Comparison of ENCODE assay signal across 14 cellular contexts in the genomic region with DNA sequence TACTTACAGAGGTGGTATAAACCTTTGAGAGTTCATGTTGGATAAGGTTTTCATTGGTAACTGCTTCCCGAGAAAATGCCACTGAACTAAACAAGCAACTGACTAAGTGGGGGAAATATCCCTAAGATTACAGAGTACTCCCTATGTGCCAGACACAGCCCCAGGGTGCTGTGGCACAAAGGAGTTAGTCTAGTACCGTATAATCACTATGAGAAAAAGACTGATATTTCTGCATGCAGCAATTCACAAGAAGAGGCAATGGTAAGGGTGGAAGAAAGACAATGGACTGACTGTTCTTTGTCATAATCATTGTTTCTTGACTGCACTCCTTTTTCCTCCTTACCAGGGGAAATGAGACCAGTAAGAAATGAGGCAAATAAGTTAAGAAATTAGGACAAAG.
DNase-seq lines count a peak whose midpoint lies in the region; ATAC-seq and TF ChIP-seq lines count a peak whose summit lies in the region.
"Had no signal": no experiment of that assay in that cellular context is flagged by ENCODE, and none has a peak within 500 bp of the region (broad histone marks: within the 10 kb centered on the region; RNA-seq: fewer than 3 reads in every experiment).

No MANE protein-coding gene starts in this region.

- DNase-seq in NCI-H2227 (lab: John Stamatoyannopoulos, UW; ENCODE audit: unreplicated experiment) (peak; percentile 4), NCI-H69 (lab: John Stamatoyannopoulos, UW) (peak; percentile 6), epidermal melanocyte (ENCODE audit: insufficient read length, low spot score) (peak; percentile 25), pons (ENCODE audit: low spot score) (peak; percentile 39), GM13976 (ENCODE audit: low spot score) (no peak), NCI-H526 treated with DMSO at 0.1 percent for 48 hours (lab: John Stamatoyannopoulos, UW) (no peak)
- DNase-seq: C1 segment of cervical spinal cord; Caco-2; CD4-positive, alpha-beta memory T cell; DMS153; GM23248; H7; HCEC 1CT had no signal

- TF ChIP-seq CTCF in GM13976 (IDR thresholded peaks at IDR 0.05; ENCODE audit: borderline replicate concordance, control extremely low read depth, extremely low read depth, insufficient read depth, missing control alignments) = no peak

- in situ Hi-C loops in GM13976 (cut with MboI; ENCODE audit: low sequenced_read_pairs, unreplicated experiment) = no loop called here

- ATAC-seq in HG03342 (IDR thresholded peaks at IDR 0.05; ENCODE audit: unreplicated experiment) = no peak

Comparison
In these comparisons a context has a peak if more than half of its experiments do, and no peak if none do; other contexts are left out.
1. DNase-seq: peak in NCI-H2227 (single experiment), NCI-H69 (single experiment), epidermal melanocyte (single experiment) and pons (single experiment); none in GM13976 (single experiment) and NCI-H526 treated with DMSO at 0.1 percent for 48 hours (single experiment).